24 cellular contexts compared by ENCODE assay signal in genomic region chr1:245812278-245812677, GRCh38.
"Had no signal": no experiment of that assay in that cellular context is flagged by ENCODE, and none has a peak within 500 bp of the region (broad histone marks: within the 10 kb centered on the region; RNA-seq: fewer than 3 reads in every experiment).

No MANE protein-coding gene starts in this region.

- H3K27me3 Mint-ChIP-seq: activated CD4-positive, alpha-beta memory T cell treated with anti-CD3 and anti-CD28 coated beads for 36 hours; activated CD4-positive, alpha-beta T cell treated with anti-CD3 and anti-CD28 coated beads, Interleukin-2, amount 10 ng/mL, durations not matched to agents 7 days and 5 days; activated naive CD8-positive, alpha-beta T cell treated with anti-CD3 and anti-CD28 coated beads, Interleukin-2, amount 50 U/mL, for 24 hours; T-cell had no signal

- H3K36me3 Mint-ChIP-seq: activated CD4-positive, alpha-beta memory T cell treated with anti-CD3 and anti-CD28 coated beads for 36 hours; activated naive CD4-positive, alpha-beta T cell treated with anti-CD3 and anti-CD28 coated beads, Interleukin-2, amount 50 U/mL, for 72 hours had no signal

- H3K4me3 ChIP-seq: ascending aorta, body of pancreas, K562, PC-9 had no signal

- ATAC-seq: activated naive CD4-positive, alpha-beta T cell treated with anti-CD3 and anti-CD28 coated beads, Interleukin-2, amount 50 U/mL, for 72 hours; activated naive CD8-positive, alpha-beta T cell treated with anti-CD3 and anti-CD28 coated beads, Interleukin-2, amount 50 U/mL, for 24 hours; activated T-cell treated with anti-CD3 and anti-CD28 coated beads, Interleukin-2, amount 50 U/mL, for 4 hours; body of pancreas; K562; T-cell had no signal

- H3K27ac Mint-ChIP-seq: activated CD4-positive, alpha-beta memory T cell treated with anti-CD3 and anti-CD28 coated beads for 36 hours; activated CD4-positive, alpha-beta T cell treated with anti-CD3 and anti-CD28 coated beads, Interleukin-2, amount 10 ng/mL, durations not matched to agents 7 days and 5 days; activated naive CD4-positive, alpha-beta T cell treated with anti-CD3 and anti-CD28 coated beads, Interleukin-2, amount 50 U/mL, for 72 hours; activated naive CD8-positive, alpha-beta T cell treated with anti-CD3 and anti-CD28 coated beads, Interleukin-2, amount 50 U/mL, for 24 hours; T-cell had no signal

- H2AFZ ChIP-seq: PC-9 had no signal

- H3K9me3 ChIP-seq: ascending aorta, body of pancreas had no signal

- H3K4me1 ChIP-seq: ascending aorta had no signal

- H3K4me3 Mint-ChIP-seq: activated CD4-positive, alpha-beta memory T cell treated with anti-CD3 and anti-CD28 coated beads for 36 hours; activated CD4-positive, alpha-beta T cell treated with anti-CD3 and anti-CD28 coated beads, Interleukin-2, amount 10 ng/mL, durations not matched to agents 7 days and 5 days; activated naive CD8-positive, alpha-beta T cell treated with anti-CD3 and anti-CD28 coated beads, Interleukin-2, amount 50 U/mL, for 24 hours; activated T-cell treated with anti-CD3 and anti-CD28 coated beads, Interleukin-2, amount 50 U/mL, for 4 hours; T-cell had no signal

- H3K36me3 ChIP-seq: ascending aorta had no signal

- H3K27ac ChIP-seq: ascending aorta, body of pancreas, PC-9 had no signal

- DNase-seq: activated CD4-positive, alpha-beta memory T cell treated with anti-CD3 and anti-CD28 coated beads for 36 hours; activated CD4-positive, alpha-beta T cell treated with anti-CD3 and anti-CD28 coated beads, Interleukin-2, amount 10 ng/mL, durations not matched to agents 7 days and 5 days; activated CD4-positive, CD25-positive, alpha-beta regulatory T cell; activated CD8-positive, alpha-beta memory T cell treated with anti-CD3 and anti-CD28 coated beads for 24 hours; activated effector memory CD4-positive, alpha-beta T cell treated with anti-CD3 and anti-CD28 coated beads, Interleukin-2, amount 50 U/mL, for 16 hours; activated naive CD4-positive, alpha-beta T cell treated with Interleukin-2 at 50 U/mL for 16 hours; activated naive CD8-positive, alpha-beta T cell treated with anti-CD3 and anti-CD28 coated beads, Interleukin-2, amount 50 U/mL, for 24 hours; activated T-cell treated with anti-CD3 and anti-CD28 coated beads, Interleukin-2, amount 50 U/mL, for 4 hours; amniotic stem cell; body of pancreas; Kasumi-1; NCI-H1105 treated with DMSO at 0.1 percent for 48 hours; NCI-H1436 treated with DMSO at 0.1 percent for 48 hours; NCI-H187; NCI-H2081; NCI-H510A treated with DMSO at 0.1 percent for 48 hours; PC-9; SHP77 treated with DMSO at 0.1 percent for 48 hours; T-cell; T-helper 2 cell; T1000 had no signal

- H3K9me3 Mint-ChIP-seq: activated CD4-positive, alpha-beta memory T cell treated with anti-CD3 and anti-CD28 coated beads for 36 hours; activated CD4-positive, alpha-beta T cell treated with anti-CD3 and anti-CD28 coated beads, Interleukin-2, amount 10 ng/mL, durations not matched to agents 7 days and 5 days; activated naive CD4-positive, alpha-beta T cell treated with anti-CD3 and anti-CD28 coated beads, Interleukin-2, amount 50 U/mL, for 72 hours; activated naive CD8-positive, alpha-beta T cell treated with anti-CD3 and anti-CD28 coated beads, Interleukin-2, amount 50 U/mL, for 24 hours; activated T-cell treated with anti-CD3 and anti-CD28 coated beads, Interleukin-2, amount 50 U/mL, for 4 hours; T-cell had no signal

- H3K27me3 ChIP-seq: ascending aorta, body of pancreas had no signal

- H3K4me2 ChIP-seq: PC-9 had no signal
